Comparison of ENCODE assay signal across 1 cellular context in the genomic region with DNA sequence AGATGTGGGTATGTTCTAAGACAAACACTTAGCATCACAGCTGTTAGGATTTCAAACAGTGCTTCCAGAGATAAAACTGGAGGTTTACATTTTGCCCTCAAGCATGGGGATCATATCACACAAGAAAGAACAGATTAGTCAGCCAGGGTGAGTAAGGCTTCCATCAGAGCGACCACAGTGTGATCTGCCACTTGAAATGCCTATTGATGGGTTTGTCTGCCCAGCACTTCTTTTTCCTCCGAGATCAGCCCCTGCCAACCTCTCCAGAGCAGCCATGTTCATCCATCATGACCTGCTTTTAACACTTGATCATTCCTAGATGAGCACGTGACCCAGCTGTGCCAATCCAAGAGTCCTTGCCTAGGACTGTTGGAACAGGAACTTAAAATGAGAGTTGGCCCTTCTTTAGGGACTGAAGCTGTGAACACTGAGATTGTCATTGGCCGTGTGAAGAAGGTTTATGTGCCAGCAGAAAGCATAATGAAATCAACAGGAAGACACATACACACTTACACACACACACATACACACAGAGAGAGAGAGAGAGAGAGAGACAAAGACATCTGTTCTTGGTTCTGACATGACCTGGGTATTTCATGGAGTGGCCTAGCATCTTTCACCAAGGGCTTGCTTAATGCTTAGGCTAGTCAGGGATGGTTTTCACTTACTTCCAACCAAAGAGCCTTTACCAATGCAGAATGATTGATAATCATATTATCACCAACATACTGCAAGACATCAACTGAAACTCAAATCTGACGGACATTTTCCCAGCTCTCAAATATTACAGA.
TF ChIP-seq lines count a peak whose summit lies in the region.

No MANE protein-coding gene starts in this region.

TF ChIP-seq in K562, 482 proteins besides CTCF, POLR2A, EP300 and RAD21 (continued from another document):
- TF ChIP-seq, protein P1, sequence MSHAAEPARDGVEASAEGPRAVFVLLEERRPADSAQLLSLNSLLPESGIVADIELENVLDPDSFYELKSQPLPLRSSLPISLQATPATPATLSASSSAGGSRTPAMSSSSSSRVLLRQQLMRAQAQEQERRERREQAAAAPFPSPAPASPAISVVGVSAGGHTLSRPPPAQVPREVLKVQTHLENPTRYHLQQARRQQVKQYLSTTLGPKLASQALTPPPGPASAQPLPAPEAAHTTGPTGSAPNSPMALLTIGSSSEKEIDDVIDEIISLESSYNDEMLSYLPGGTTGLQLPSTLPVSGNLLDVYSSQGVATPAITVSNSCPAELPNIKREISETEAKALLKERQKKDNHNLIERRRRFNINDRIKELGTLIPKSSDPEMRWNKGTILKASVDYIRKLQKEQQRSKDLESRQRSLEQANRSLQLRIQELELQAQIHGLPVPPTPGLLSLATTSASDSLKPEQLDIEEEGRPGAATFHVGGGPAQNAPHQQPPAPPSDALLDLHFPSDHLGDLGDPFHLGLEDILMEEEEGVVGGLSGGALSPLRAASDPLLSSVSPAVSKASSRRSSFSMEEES (CRISPR knock-in tag; IDR thresholded peaks at IDR 0.05): peak; percentile 87
- TF ChIP-seq, protein P2, sequence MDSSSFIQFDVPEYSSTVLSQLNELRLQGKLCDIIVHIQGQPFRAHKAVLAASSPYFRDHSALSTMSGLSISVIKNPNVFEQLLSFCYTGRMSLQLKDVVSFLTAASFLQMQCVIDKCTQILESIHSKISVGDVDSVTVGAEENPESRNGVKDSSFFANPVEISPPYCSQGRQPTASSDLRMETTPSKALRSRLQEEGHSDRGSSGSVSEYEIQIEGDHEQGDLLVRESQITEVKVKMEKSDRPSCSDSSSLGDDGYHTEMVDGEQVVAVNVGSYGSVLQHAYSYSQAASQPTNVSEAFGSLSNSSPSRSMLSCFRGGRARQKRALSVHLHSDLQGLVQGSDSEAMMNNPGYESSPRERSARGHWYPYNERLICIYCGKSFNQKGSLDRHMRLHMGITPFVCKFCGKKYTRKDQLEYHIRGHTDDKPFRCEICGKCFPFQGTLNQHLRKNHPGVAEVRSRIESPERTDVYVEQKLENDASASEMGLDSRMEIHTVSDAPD (CRISPR knock-in tag; IDR thresholded peaks at IDR 0.05): no peak
- TF ChIP-seq MEF2A (IDR thresholded peaks at IDR 0.05; ENCODE audit: control insufficient read depth, low read depth, low read length) (no peak), TOE1 (IDR thresholded peaks at IDR 0.05; ENCODE audit: borderline replicate concordance) (peak; percentile 65; the same call in 1 of the 2 replicates), TOE1 (CRISPR knock-in tag; IDR thresholded peaks at IDR 0.05; ENCODE audit: borderline replicate concordance, low read depth) (no peak), BHLHE40 (IDR thresholded peaks at IDR 0.05; ENCODE audit: low read length) (no peak), KLF1 (tag; IDR thresholded peaks at IDR 0.05) (no peak), ZNF224 (CRISPR knock-in tag; IDR thresholded peaks at IDR 0.05) (no peak), FOSL1 (tag; conservative IDR thresholded peaks at IDR 0.05) (peak; percentile 67), SP1 (CRISPR knock-in tag; IDR thresholded peaks at IDR 0.05) (no peak), CBX8 (IDR thresholded peaks at IDR 0.05; ENCODE audit: borderline replicate concordance, extremely low read depth, low read depth, low read length, poor library complexity, severe bottlenecking) (no peak), COPS2 (conservative IDR thresholded peaks at IDR 0.05) (no peak), PTRF (tag; IDR thresholded peaks at IDR 0.05) (no peak), SNRNP70 (optimal IDR thresholded peaks at IDR 0.05; ENCODE audit: low read depth, low read length) (no peak), GTF2A2 (tag; IDR thresholded peaks at IDR 0.05) (no peak), ZNF124 (CRISPR knock-in tag; IDR thresholded peaks at IDR 0.05) (no peak), HEY1 (CRISPR knock-in tag; IDR thresholded peaks at IDR 0.05; ENCODE audit: borderline replicate concordance) (no peak), PRMT5 (CRISPR knock-in tag; IDR thresholded peaks at IDR 0.05) (no peak), RAD51 (IDR thresholded peaks at IDR 0.05; ENCODE audit: borderline replicate concordance, low read depth) (peak; percentile 75)
- TF ChIP-seq, protein P3, sequence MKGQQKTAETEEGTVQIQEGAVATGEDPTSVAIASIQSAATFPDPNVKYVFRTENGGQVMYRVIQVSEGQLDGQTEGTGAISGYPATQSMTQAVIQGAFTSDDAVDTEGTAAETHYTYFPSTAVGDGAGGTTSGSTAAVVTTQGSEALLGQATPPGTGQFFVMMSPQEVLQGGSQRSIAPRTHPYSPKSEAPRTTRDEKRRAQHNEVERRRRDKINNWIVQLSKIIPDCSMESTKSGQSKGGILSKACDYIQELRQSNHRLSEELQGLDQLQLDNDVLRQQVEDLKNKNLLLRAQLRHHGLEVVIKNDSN (CRISPR knock-in tag; IDR thresholded peaks at IDR 0.05): peak; percentile 77
- TF ChIP-seq, protein P4, sequence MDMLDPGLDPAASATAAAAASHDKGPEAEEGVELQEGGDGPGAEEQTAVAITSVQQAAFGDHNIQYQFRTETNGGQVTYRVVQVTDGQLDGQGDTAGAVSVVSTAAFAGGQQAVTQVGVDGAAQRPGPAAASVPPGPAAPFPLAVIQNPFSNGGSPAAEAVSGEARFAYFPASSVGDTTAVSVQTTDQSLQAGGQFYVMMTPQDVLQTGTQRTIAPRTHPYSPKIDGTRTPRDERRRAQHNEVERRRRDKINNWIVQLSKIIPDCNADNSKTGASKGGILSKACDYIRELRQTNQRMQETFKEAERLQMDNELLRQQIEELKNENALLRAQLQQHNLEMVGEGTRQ (CRISPR knock-in tag; IDR thresholded peaks at IDR 0.05): peak; percentile 66
- TF ChIP-seq, protein P5, sequence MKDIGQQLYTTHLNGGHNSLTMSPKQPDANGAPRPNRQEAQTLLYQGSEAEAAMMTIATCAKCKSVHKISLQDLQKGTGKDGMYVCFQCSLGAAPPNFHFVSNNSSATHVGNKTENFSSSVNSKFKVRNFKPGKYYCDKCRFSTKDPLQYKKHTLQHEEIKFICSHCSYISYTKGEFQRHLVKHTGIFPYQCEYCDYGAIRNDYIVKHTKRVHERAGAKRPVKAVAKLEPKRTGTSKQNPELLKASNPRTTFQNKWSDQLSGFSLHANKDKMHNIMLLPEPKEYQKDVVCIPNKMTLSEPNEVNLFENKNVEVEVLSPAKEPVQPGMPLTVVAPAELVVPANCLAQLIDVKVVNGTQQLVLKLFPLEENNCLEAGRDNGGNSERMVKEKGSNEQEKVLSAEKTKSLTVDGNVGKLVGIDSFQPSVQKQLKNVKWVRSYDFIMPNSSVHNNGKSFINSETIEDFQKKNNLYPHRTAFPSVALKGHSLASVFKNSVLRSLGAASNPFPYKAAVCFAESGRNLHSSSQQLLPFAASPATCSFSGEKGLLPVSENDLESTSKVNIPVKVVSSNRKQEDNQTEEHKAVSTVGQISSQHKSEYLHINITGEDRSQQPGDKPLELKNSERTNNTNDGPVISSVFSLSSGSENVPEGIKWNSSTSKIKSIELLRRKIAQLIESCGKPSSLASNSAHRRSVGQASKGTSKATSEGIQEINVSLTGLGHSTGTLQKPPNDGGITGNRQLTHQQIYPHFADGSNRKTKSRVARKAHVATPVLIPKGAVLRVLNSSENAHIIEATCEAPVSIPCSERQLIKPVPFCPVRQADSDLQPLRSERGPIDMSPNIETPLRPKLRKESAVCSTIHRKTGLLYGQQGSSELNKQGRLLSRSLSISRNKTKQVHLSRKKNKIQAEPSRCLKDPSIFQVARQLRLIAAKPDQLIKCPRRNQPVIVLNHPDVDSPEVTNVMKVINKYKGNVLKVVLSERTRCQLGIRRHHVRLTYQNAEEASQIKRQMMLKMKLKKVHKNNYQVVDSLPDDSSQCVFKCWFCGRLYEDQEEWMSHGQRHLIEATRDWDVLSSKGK (CRISPR knock-in tag; IDR thresholded peaks at IDR 0.05): no peak
- TF ChIP-seq, protein P6, sequence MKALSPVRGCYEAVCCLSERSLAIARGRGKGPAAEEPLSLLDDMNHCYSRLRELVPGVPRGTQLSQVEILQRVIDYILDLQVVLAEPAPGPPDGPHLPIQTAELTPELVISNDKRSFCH (CRISPR knock-in tag; IDR thresholded peaks at IDR 0.05): no peak
- TF ChIP-seq, protein P6 (tag; IDR thresholded peaks at IDR 0.05): no peak
